Comparison of ENCODE assay signal across 27 cellular contexts in the genomic region with DNA sequence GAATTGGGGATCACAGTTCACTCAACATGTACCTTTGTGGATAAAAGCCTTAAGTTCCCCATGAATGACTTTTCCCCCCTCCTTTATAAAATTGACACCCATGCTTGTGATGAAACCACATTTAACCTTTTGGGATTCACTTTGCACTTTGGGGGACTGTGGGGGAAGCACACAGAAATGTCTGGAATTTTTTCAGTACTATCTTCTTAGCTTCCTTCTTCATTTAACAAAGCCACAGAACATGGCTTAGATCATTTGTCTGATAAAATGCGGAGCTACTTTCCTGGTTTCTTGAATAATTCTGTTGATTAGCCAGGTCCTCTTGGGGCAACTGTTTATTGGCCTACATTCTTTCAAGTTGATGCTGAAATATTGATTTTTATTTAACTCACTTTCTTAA. TPM values are rescaled to one million over a fixed set of nuclear protein-coding genes. Genes with fewer than 3 reads are reported as not detected.
DNase-seq lines count a peak whose midpoint lies in the region; ATAC-seq and TF ChIP-seq lines count a peak whose summit lies in the region.
"Had no signal": no experiment of that assay in that cellular context is flagged by ENCODE, and none has a peak within 500 bp of the region (broad histone marks: within the 10 kb centered on the region; RNA-seq: fewer than 3 reads in every experiment).

No MANE protein-coding gene starts in this region.

- intact Hi-C loops in activated CD8-positive, alpha-beta T cell treated with anti-CD3 and anti-CD28 coated beads for 36 hours (cut with micrococcal nuclease) = no loop called here

- H3K27me3 Mint-ChIP-seq in activated CD8-positive, alpha-beta T cell treated with anti-CD3 and anti-CD28 coated beads, Interleukin-2, amount 10 ng/mL, durations not matched to agents 7 days and 5 days (ENCODE audit: low read depth) = peaks cover 12% of the 10 kb centered on the region
- H3K27me3 Mint-ChIP-seq in activated CD8-positive, alpha-beta T cell treated with anti-CD3 and anti-CD28 coated beads for 36 hours = peaks cover 8% of the 10 kb centered on the region
- H3K27me3 Mint-ChIP-seq in activated naive CD8-positive, alpha-beta T cell treated with anti-CD3 and anti-CD28 coated beads, Interleukin-2, amount 50 U/mL, for 24 hours = peaks cover 4% of the 10 kb centered on the region

- TF ChIP-seq CTCF in activated CD8-positive, alpha-beta T cell treated with anti-CD3 and anti-CD28 coated beads for 36 hours (IDR thresholded peaks at IDR 0.05) = no peak

- no peaks in the 10 kb centered on the region for H3K79me2 ChIP-seq in GM23248 (ENCODE audit: insufficient read depth)

- H3K9me2 ChIP-seq in GM23248 (ENCODE audit: insufficient read depth) = no peaks in the 10 kb centered on the region

- CTCF ChIA-PET in activated CD8-positive, alpha-beta T cell treated with anti-CD3 and anti-CD28 coated beads, Interleukin-2, amount 10 ng/mL, durations not matched to agents 7 days and 5 days (lab: Charles Lee) = interaction anchor here (0.9 kb wide), 1 partner anchor 115 kb away, joined by 3 read pairs; no protein-coding TSS in a partner anchor
- CTCF ChIA-PET in activated CD8-positive, alpha-beta T cell treated with anti-CD3 and anti-CD28 coated beads for 36 hours (lab: Charles Lee) = interaction anchor here (0.8 to 1.3 kb wide), 2 partner anchors 13 to 239 kb away, joined by 3 to 4 read pairs; no protein-coding TSS in a partner anchor

- 0 out of 2 replicates have a peak, but pooled peaks cover 6% of the 10 kb centered on the region for H3K27me3 ChIP-seq in GM23248 (replicated peaks; ENCODE audit: insufficient read depth)
- H3K27me3 ChIP-seq: BE2C had no signal

- 64 to 74% methylated on average over 1 of the region's 1 CpG for WGBS in GM23248 (ENCODE audit: low coverage in 1 of 2, low lambda C conversion rate in 2 of 2, missing lambda C conversion rate in 2 of 2), 2 experiments

- no peak overlapping the region for H3K4me3 Mint-ChIP-seq in activated CD8-positive, alpha-beta T cell treated with anti-CD3 and anti-CD28 coated beads, Interleukin-2, amount 10 ng/mL, durations not matched to agents 7 days and 5 days
- H3K4me3 Mint-ChIP-seq in activated CD8-positive, alpha-beta T cell treated with anti-CD3 and anti-CD28 coated beads for 36 hours = no peak overlapping the region
- no peak overlapping the region for H3K4me3 Mint-ChIP-seq in activated naive CD8-positive, alpha-beta T cell treated with anti-CD3 and anti-CD28 coated beads, Interleukin-2, amount 50 U/mL, for 24 hours
- H3K4me3 Mint-ChIP-seq: CD8-positive, alpha-beta memory T cell had no signal

- no peak overlapping the region for H3K27ac ChIP-seq in GM23248

- no peak overlapping the region for H2AFZ ChIP-seq in GM23248

- peaks cover 11% of the 10 kb centered on the region for H3K4me1 ChIP-seq in GM23248 (ENCODE audit: insufficient read depth)
- H3K4me1 ChIP-seq: BE2C had no signal

- H3F3A ChIP-seq in GM23248 (ENCODE audit: insufficient read depth) = no peaks in the 10 kb centered on the region

- in situ Hi-C loops in GM23248 (cut with MboI) = no loop called here

- peaks cover 37% of the 10 kb centered on the region for H3K4me1 Mint-ChIP-seq in activated CD8-positive, alpha-beta T cell treated with anti-CD3 and anti-CD28 coated beads, Interleukin-2, amount 10 ng/mL, durations not matched to agents 7 days and 5 days (ENCODE audit: low read depth)
- H3K4me1 Mint-ChIP-seq in activated CD8-positive, alpha-beta T cell treated with anti-CD3 and anti-CD28 coated beads for 36 hours (ENCODE audit: low read depth) = peaks cover 33% of the 10 kb centered on the region
- H3K4me1 Mint-ChIP-seq in activated naive CD8-positive, alpha-beta T cell treated with anti-CD3 and anti-CD28 coated beads, Interleukin-2, amount 50 U/mL, for 24 hours = peaks cover 38% of the 10 kb centered on the region

- no peak for DNase-seq in activated CD8-positive, alpha-beta T cell treated with anti-CD3 and anti-CD28 coated beads, Interleukin-2, amount 10 ng/mL, durations not matched to agents 7 days and 5 days
- no peak for DNase-seq in activated CD8-positive, alpha-beta T cell treated with anti-CD3 and anti-CD28 coated beads for 36 hours
- DNase-seq in activated naive CD8-positive, alpha-beta T cell treated with anti-CD3 and anti-CD28 coated beads, Interleukin-2, amount 50 U/mL, for 24 hours = no peak
- DNase-seq in kidney tubule cell (ENCODE audit: low spot score) (peak; percentile 19), GM23248 (no peak), superior temporal gyrus (ENCODE audit: extremely low spot score) (no peak), Kasumi-1 (lab: John Stamatoyannopoulos, UW) (no peak)
- DNase-seq: 8988T; ACHN; BE2C; CD8-positive, alpha-beta memory T cell; DMS79 treated with DMSO at 0.1 percent for 48 hours; MM.1S; NCI-H1048; NCI-H1417; NCI-H1694; NCI-H2029 treated with DMSO at 0.1 percent for 48 hours; NCI-H226; NCI-H510A; NCI-H69; SHP77 treated with DMSO at 0.1 percent for 48 hours had no signal

- no peaks in the 10 kb centered on the region for H3K36me3 ChIP-seq in GM23248 (ENCODE audit: low read depth)
- H3K36me3 ChIP-seq: BE2C had no signal

- no peak overlapping the region for H3K4me3 ChIP-seq in GM23248
- H3K4me3 ChIP-seq: K562 had no signal

- ATAC-seq in activated CD8-positive, alpha-beta T cell treated with anti-CD3 and anti-CD28 coated beads, Interleukin-2, amount 10 ng/mL, durations not matched to agents 7 days and 5 days = no peak
- ATAC-seq in activated CD8-positive, alpha-beta T cell treated with anti-CD3 and anti-CD28 coated beads for 36 hours = no peak
- ATAC-seq in activated naive CD8-positive, alpha-beta T cell treated with anti-CD3 and anti-CD28 coated beads, Interleukin-2, amount 50 U/mL, for 24 hours = no peak
- no peak for ATAC-seq in GM18505 (IDR thresholded peaks at IDR 0.05; ENCODE audit: unreplicated experiment)
- ATAC-seq: HCT116, HepG2, Panc1 had no signal

- POLR2A ChIA-PET in activated CD8-positive, alpha-beta T cell treated with anti-CD3 and anti-CD28 coated beads, Interleukin-2, amount 10 ng/mL, durations not matched to agents 7 days and 5 days (lab: Charles Lee) = no interaction called here
- POLR2A ChIA-PET in activated CD8-positive, alpha-beta T cell treated with anti-CD3 and anti-CD28 coated beads for 36 hours (lab: Charles Lee) = no interaction called here

- peaks cover 3% of the 10 kb centered on the region for H3K36me3 Mint-ChIP-seq in activated CD8-positive, alpha-beta T cell treated with anti-CD3 and anti-CD28 coated beads, Interleukin-2, amount 10 ng/mL, durations not matched to agents 7 days and 5 days (ENCODE audit: low read depth)
- no peaks in the 10 kb centered on the region for H3K36me3 Mint-ChIP-seq in activated CD8-positive, alpha-beta T cell treated with anti-CD3 and anti-CD28 coated beads for 36 hours (ENCODE audit: low read depth)
- peaks cover 2% of the 10 kb centered on the region for H3K36me3 Mint-ChIP-seq in activated naive CD8-positive, alpha-beta T cell treated with anti-CD3 and anti-CD28 coated beads, Interleukin-2, amount 50 U/mL, for 24 hours (ENCODE audit: low read depth)
- H3K36me3 Mint-ChIP-seq: CD14-positive monocyte; CD8-positive, alpha-beta memory T cell had no signal

- H3K4me2 ChIP-seq in GM23248 (ENCODE audit: unreplicated experiment) = no peak overlapping the region

- no peak for TF ChIP-seq POLR2A in GM18505 (IDR thresholded peaks at IDR 0.05; ENCODE audit: borderline replicate concordance, extremely low read depth, insufficient read depth, insufficient read length)

- no peaks in the 10 kb centered on the region for H4K20me1 ChIP-seq in GM23248 (ENCODE audit: insufficient read depth)

- peak overlapping the region; percentile 48 for H3K27ac Mint-ChIP-seq in activated CD8-positive, alpha-beta T cell treated with anti-CD3 and anti-CD28 coated beads, Interleukin-2, amount 10 ng/mL, durations not matched to agents 7 days and 5 days
- H3K27ac Mint-ChIP-seq in activated CD8-positive, alpha-beta T cell treated with anti-CD3 and anti-CD28 coated beads for 36 hours = no peak overlapping the region
- H3K27ac Mint-ChIP-seq in activated naive CD8-positive, alpha-beta T cell treated with anti-CD3 and anti-CD28 coated beads, Interleukin-2, amount 50 U/mL, for 24 hours = peak overlapping the region; percentile 18
- H3K27ac Mint-ChIP-seq: CD14-positive monocyte had no signal

- H3K9me3 Mint-ChIP-seq in activated CD8-positive, alpha-beta T cell treated with anti-CD3 and anti-CD28 coated beads, Interleukin-2, amount 10 ng/mL, durations not matched to agents 7 days and 5 days (ENCODE audit: insufficient read depth) = no peaks in the 10 kb centered on the region
- H3K9me3 Mint-ChIP-seq in activated CD8-positive, alpha-beta T cell treated with anti-CD3 and anti-CD28 coated beads for 36 hours = no peaks in the 10 kb centered on the region
- H3K9me3 Mint-ChIP-seq in activated naive CD8-positive, alpha-beta T cell treated with anti-CD3 and anti-CD28 coated beads, Interleukin-2, amount 50 U/mL, for 24 hours = no peaks in the 10 kb centered on the region
- H3K9me3 Mint-ChIP-seq: CD14-positive monocyte; CD8-positive, alpha-beta memory T cell had no signal

- H3K9ac ChIP-seq in GM23248 = no peak overlapping the region

- no peaks in the 10 kb centered on the region for H3K9me3 ChIP-seq in GM23248 (ENCODE audit: low read depth)
- H3K9me3 ChIP-seq: BE2C had no signal

RNA-seq across cellular contexts. Expression of a gene that starts 29.9 kb away (rescaled TPM):
- 1 to 10 TPM; 1.1 TPM for total RNA-seq in activated CD8-positive, alpha-beta T cell treated with anti-CD3 and anti-CD28 coated beads, Interleukin-2, amount 10 ng/mL, durations not matched to agents 7 days and 5 days
- under 1 TPM; 0.16 to 0.23 TPM for total RNA-seq in activated CD8-positive, alpha-beta T cell treated with anti-CD3 and anti-CD28 coated beads for 36 hours
- total RNA-seq in GM23248 (2014; rRNA removed; shearing (Covaris generic)) = under 0.01 TPM in 1 of 2 replicates, not detected in the other
- polyA plus RNA-seq in GM23248 (2016; fragmentation: Nextera tagmentation; extraction: Ambion mirVana) = not detected in 2 replicates
- total RNA-seq: K562 had no signal
- polyA plus RNA-seq: CD8-positive, alpha-beta memory T cell; K562 had no signal
